ENCODE assay signal across 8 cellular contexts in genomic region chr11:88357323-88358039, GRCh38.
DNase-seq lines count a peak whose midpoint lies in the region; ATAC-seq and TF ChIP-seq lines count a peak whose summit lies in the region.

No MANE protein-coding gene starts in this region.

- peaks cover 61% of the 10 kb centered on the region for H3K4me1 Mint-ChIP-seq in activated naive CD8-positive, alpha-beta T cell treated with anti-CD3 and anti-CD28 coated beads, Interleukin-2, amount 50 U/mL, for 24 hours
- H3K4me1 Mint-ChIP-seq in stimulated activated naive CD8-positive, alpha-beta T cell treated with anti-CD3 and anti-CD28 coated beads, Interleukin-15, Interleukin-2, amounts not matched to agents 100 ng/mL and 50 ng/mL, for 24 hours (ENCODE audit: low read depth), result peaks cover 61% of the 10 kb centered on the region

- no peaks in the 10 kb centered on the region for H3K27me3 ChIP-seq in GM06990 (replicated peaks; ENCODE audit: control insufficient read depth, insufficient read depth, low read length)

- TF ChIP-seq CTCF in GM06990 (IDR thresholded peaks at IDR 0.05; ENCODE audit: insufficient read depth, low read length, poor library complexity, severe bottlenecking), result no peak

- H3K4me3 Mint-ChIP-seq in activated naive CD8-positive, alpha-beta T cell treated with anti-CD3 and anti-CD28 coated beads, Interleukin-2, amount 50 U/mL, for 24 hours, result peak overlapping the region; percentile 9
- no peak overlapping the region for H3K4me3 Mint-ChIP-seq in stimulated activated naive CD8-positive, alpha-beta T cell treated with anti-CD3 and anti-CD28 coated beads, Interleukin-15, Interleukin-2, amounts not matched to agents 100 ng/mL and 50 ng/mL, for 24 hours

- DNase-seq in GM06990 (ENCODE audit: extremely low read depth, insufficient read length) (peak; percentile 77), NCI-H146 treated with DMSO at 0.1 percent for 48 hours (lab: John Stamatoyannopoulos, UW; ENCODE audit: unreplicated experiment) (no peak), HuH-7.5 (ENCODE audit: low spot score) (no peak), RPMI8226 (no peak)
- DNase-seq in activated naive CD8-positive, alpha-beta T cell treated with anti-CD3 and anti-CD28 coated beads, Interleukin-2, amount 50 U/mL, for 24 hours, result no peak

- H3K4me3 ChIP-seq in GM06990 (replicated peaks; ENCODE audit: low read depth, low read length), result no peak overlapping the region; the same call in 1 of the 2 replicates

- ATAC-seq in GM19455 (IDR thresholded peaks at IDR 0.05; ENCODE audit: unreplicated experiment) (peak; percentile 66), HG03354 (IDR thresholded peaks at IDR 0.05; ENCODE audit: poor library complexity, severe bottlenecking, unreplicated experiment) (peak; percentile 40)
- peak; percentile 72 for ATAC-seq in activated naive CD8-positive, alpha-beta T cell treated with anti-CD3 and anti-CD28 coated beads, Interleukin-2, amount 50 U/mL, for 24 hours

- no peaks in the 10 kb centered on the region for H3K36me3 ChIP-seq in GM06990 (ENCODE audit: control insufficient read depth, insufficient read depth, low read length)

- no peaks in the 10 kb centered on the region for H3K36me3 Mint-ChIP-seq in activated naive CD8-positive, alpha-beta T cell treated with anti-CD3 and anti-CD28 coated beads, Interleukin-2, amount 50 U/mL, for 24 hours (ENCODE audit: low read depth)
- H3K36me3 Mint-ChIP-seq in stimulated activated naive CD8-positive, alpha-beta T cell treated with anti-CD3 and anti-CD28 coated beads, Interleukin-15, Interleukin-2, amounts not matched to agents 100 ng/mL and 50 ng/mL, for 24 hours (ENCODE audit: low read depth), result no peaks in the 10 kb centered on the region

- no peaks in the 10 kb centered on the region for H3K27me3 Mint-ChIP-seq in activated naive CD8-positive, alpha-beta T cell treated with anti-CD3 and anti-CD28 coated beads, Interleukin-2, amount 50 U/mL, for 24 hours
- H3K27me3 Mint-ChIP-seq in stimulated activated naive CD8-positive, alpha-beta T cell treated with anti-CD3 and anti-CD28 coated beads, Interleukin-15, Interleukin-2, amounts not matched to agents 100 ng/mL and 50 ng/mL, for 24 hours, result no peaks in the 10 kb centered on the region

- no peaks in the 10 kb centered on the region for H3K9me3 Mint-ChIP-seq in activated naive CD8-positive, alpha-beta T cell treated with anti-CD3 and anti-CD28 coated beads, Interleukin-2, amount 50 U/mL, for 24 hours
- H3K9me3 Mint-ChIP-seq in stimulated activated naive CD8-positive, alpha-beta T cell treated with anti-CD3 and anti-CD28 coated beads, Interleukin-15, Interleukin-2, amounts not matched to agents 100 ng/mL and 50 ng/mL, for 24 hours, result no peaks in the 10 kb centered on the region

- H3K27ac Mint-ChIP-seq in activated naive CD8-positive, alpha-beta T cell treated with anti-CD3 and anti-CD28 coated beads, Interleukin-2, amount 50 U/mL, for 24 hours, result peak overlapping the region; percentile 76
- H3K27ac Mint-ChIP-seq in stimulated activated naive CD8-positive, alpha-beta T cell treated with anti-CD3 and anti-CD28 coated beads, Interleukin-15, Interleukin-2, amounts not matched to agents 100 ng/mL and 50 ng/mL, for 24 hours, result peak overlapping the region; percentile 84
